ENCODE assay signal across 33 cellular contexts in the genomic region with DNA sequence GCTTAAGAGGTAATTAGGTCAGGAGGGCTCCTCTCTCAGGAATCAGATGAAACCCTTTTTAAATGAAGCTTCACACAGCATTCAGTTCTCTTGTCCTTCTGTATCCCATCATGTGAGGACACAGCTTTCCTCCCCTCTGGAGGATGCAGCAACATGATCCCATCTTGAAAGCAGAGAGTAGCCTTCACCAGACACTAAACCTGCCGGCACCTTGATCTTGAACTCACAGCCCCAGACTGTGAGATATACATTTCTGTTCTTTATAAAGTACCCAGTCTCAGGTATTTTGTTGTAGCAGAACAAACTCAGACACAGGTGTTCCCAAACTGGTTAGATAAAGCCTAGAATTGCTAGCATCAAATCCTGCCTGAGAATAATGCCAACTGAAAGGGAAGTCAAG.
DNase-seq lines count a peak whose midpoint lies in the region; ATAC-seq, FAIRE-seq and TF ChIP-seq lines count a peak whose summit lies in the region.
"Had no signal": no experiment of that assay in that cellular context is flagged by ENCODE, and none has a peak within 500 bp of the region (broad histone marks: within the 10 kb centered on the region; RNA-seq: fewer than 3 reads in every experiment).

No MANE protein-coding gene starts in this region.

- H3K27ac ChIP-seq in GM12878 (ENCODE audit: control insufficient read depth, insufficient read depth) (no peak overlapping the region), endothelial cell of umbilical vein (ENCODE audit: insufficient read depth, low read depth, low read length) (no peak overlapping the region), esophagus muscularis mucosa (replicated peaks in 1 of 4) (no peak overlapping the region)
- H3K27ac ChIP-seq: 22Rv1; A549; BLaER1; BLaER1 treated with 17β-estradiol and CSF1 and Interleukin-3, amounts not matched to agents 10 nM and 100 nM; C4-2B had no signal

- in situ Hi-C loops in GM12878 (cut with MboI), result no loop called here

- H3K79me2 ChIP-seq in GM12878 (ENCODE audit: control insufficient read depth, insufficient read depth, low read length), result no peaks in the 10 kb centered on the region
- no peaks in the 10 kb centered on the region for H3K79me2 ChIP-seq in endothelial cell of umbilical vein (ENCODE audit: control insufficient read depth, insufficient read depth, low read length)

- TF ChIP-seq CTCF in GM12878 (IDR thresholded peaks at IDR 0.05 in 2 of 3, conservative IDR thresholded peaks at IDR 0.05 in 1 of 3; ENCODE audit: control insufficient read depth in 2 of 3, extremely low read depth in 1 of 3, insufficient read depth in 1 of 3, low read depth in 3 of 3, low read length in 3 of 3) (no peak), endothelial cell of umbilical vein (IDR thresholded peaks at IDR 0.05; ENCODE audit: extremely low read depth in 1 of 2, insufficient read depth in 1 of 2, low read depth in 1 of 2, low read length in 2 of 2) (no peak), esophagus muscularis mucosa (IDR thresholded peaks at IDR 0.05) (no peak)

- BruUV-seq in GM12878 (replicated peaks; lab: Mats Ljungman, UMichigan) (no TSS peak), endothelial cell of umbilical vein (replicated peaks; lab: Mats Ljungman, UMichigan) (no TSS peak)

- H3K4me3 ChIP-seq in GM12878 (no peak overlapping the region), endothelial cell of umbilical vein (replicated peaks in 1 of 3; ENCODE audit: insufficient read depth in 1 of 3, low read depth in 1 of 3, low read length in 3 of 3) (no peak overlapping the region), esophagus muscularis mucosa (no peak overlapping the region)
- H3K4me3 ChIP-seq: A549; BLaER1; BLaER1 treated with 17β-estradiol and CSF1 and Interleukin-3, amounts not matched to agents 10 nM and 100 nM had no signal

- FAIRE-seq in GM12878 (lab: Jason Lieb, UNC) (no peak), endothelial cell of umbilical vein (lab: Jason Lieb, UNC) (peak; percentile 56)
- FAIRE-seq: A204.1, A549, D721Med had no signal

- H3K36me3 ChIP-seq in GM12878 (ENCODE audit: control insufficient read depth in 2 of 2, insufficient read depth in 2 of 2, low read length in 1 of 2) (no peaks in the 10 kb centered on the region), endothelial cell of umbilical vein (ENCODE audit: control insufficient read depth in 2 of 2, extremely low read depth in 1 of 2, insufficient read depth in 2 of 2, low read length in 2 of 2) (no peaks in the 10 kb centered on the region), esophagus muscularis mucosa (no peaks in the 10 kb centered on the region)
- H3K36me3 ChIP-seq: BE2C; BLaER1; BLaER1 treated with 17β-estradiol and CSF1 and Interleukin-3, amounts not matched to agents 10 nM and 100 nM had no signal

- H3K27me3 ChIP-seq in GM12878 (replicated peaks in 1 of 2; ENCODE audit: control insufficient read depth in 2 of 2, insufficient read depth in 2 of 2, low read length in 1 of 2) (no peaks in the 10 kb centered on the region), endothelial cell of umbilical vein (ENCODE audit: control insufficient read depth in 2 of 2, insufficient read depth in 2 of 2, low read length in 2 of 2) (no peaks in the 10 kb centered on the region), esophagus muscularis mucosa (no peaks in the 10 kb centered on the region)
- H3K27me3 ChIP-seq: BE2C; BLaER1; BLaER1 treated with 17β-estradiol and CSF1 and Interleukin-3, amounts not matched to agents 10 nM and 100 nM had no signal

- H3K9me3 ChIP-seq in GM12878 (replicated peaks; ENCODE audit: control insufficient read depth, insufficient read depth, low read length), result no peaks in the 10 kb centered on the region
- no peaks in the 10 kb centered on the region for H3K9me3 ChIP-seq in endothelial cell of umbilical vein (replicated peaks; ENCODE audit: control insufficient read depth, insufficient read depth, low read length)
- H3K9me3 ChIP-seq in esophagus muscularis mucosa, result no peaks in the 10 kb centered on the region
- H3K9me3 ChIP-seq: A549; BE2C; BLaER1; BLaER1 treated with 17β-estradiol and CSF1 and Interleukin-3, amounts not matched to agents 10 nM and 100 nM; Caco-2 had no signal

- no peak for DNase-seq in GM12878 (ENCODE audit: low read depth, low spot score)
- DNase-seq in endothelial cell of umbilical vein (ENCODE audit: low read depth, low spot score), result no peak
- peak; percentile 53 for DNase-seq in esophagus muscularis mucosa (ENCODE audit: extremely low spot score)
- no peak for DNase-seq in islet precursor cell
- DNase-seq in activated CD4-positive, CD25-positive, alpha-beta regulatory T cell (lab: John Stamatoyannopoulos, UW), result no peak
- no peak for DNase-seq in NCI-H526 (lab: John Stamatoyannopoulos, UW)
- DNase-seq: 8988T; ACHN; AML-193; BE2C; C1 segment of cervical spinal cord; Caco-2; Calu3; CD4-positive, alpha-beta memory T cell; CD4-positive, alpha-beta T cell; CD4-positive, CD25-positive, alpha-beta regulatory T cell; CD8-positive, alpha-beta memory T cell; CD8-positive, alpha-beta T cell; COR-L47; DMS 273 treated with DMSO at 0.1 percent for 48 hours; DMS153; DMS53; DMS79; DMS79 treated with DMSO at 0.1 percent for 48 hours; DND-41; EL had no signal

- no peaks in the 10 kb centered on the region for H3K9me1 ChIP-seq in endothelial cell of umbilical vein (replicated peaks; ENCODE audit: control insufficient read depth, extremely low read depth, insufficient read depth, low read length)

- RAD21 ChIA-PET in GM12878 (lab: Charles Lee; ENCODE audit: unreplicated experiment), result interaction anchor here (0.9 to 2.2 kb wide), 7 partner anchors 10 to 203 kb away, joined by 3 to 7 read pairs (median 3); a partner anchor contains a TSS

- POLR2A ChIA-PET in GM12878 (lab: Charles Lee) (interaction anchor here (2.4 to 2.6 kb wide), 2 partner anchors 10 to 41 kb away, joined by 7 to 11 read pairs; no protein-coding TSS in a partner anchor), endothelial cell of umbilical vein (lab: Charles Lee) (no interaction called here)

- no peak overlapping the region for H3K4me2 ChIP-seq in GM12878 (ENCODE audit: control insufficient read depth, insufficient read depth)
- H3K4me2 ChIP-seq in endothelial cell of umbilical vein (ENCODE audit: insufficient read depth, low read length), result no peak overlapping the region
- H3K4me2 ChIP-seq: A549; BLaER1; BLaER1 treated with 17β-estradiol and CSF1 and Interleukin-3, amounts not matched to agents 10 nM and 100 nM had no signal

- no peak for ATAC-seq in GM12878
- ATAC-seq: A549; CD8-positive, alpha-beta T cell had no signal

- TF ChIP-seq POLR2A in GM12878 (IDR thresholded peaks at IDR 0.05; ENCODE audit: low read depth, low read length), result no peak
- TF ChIP-seq POLR2A in endothelial cell of umbilical vein (IDR thresholded peaks at IDR 0.05; ENCODE audit: low read depth, low read length), result no peak
- no peak for TF ChIP-seq POLR2A in esophagus muscularis mucosa (IDR thresholded peaks at IDR 0.05; ENCODE audit: low read depth)

- WGBS in GM12878 (ENCODE audit: insufficient coverage, insufficient replicate concordance, low lambda C conversion rate, missing lambda C conversion rate), result 73% methylated on average over 1 of the region's 1 CpG
- WGBS in esophagus muscularis mucosa, result 93% methylated on average over 1 of the region's 1 CpG

- H3K4me1 ChIP-seq in GM12878 (ENCODE audit: control insufficient read depth, insufficient read depth, low read length), result no peaks in the 10 kb centered on the region
- no peaks in the 10 kb centered on the region for H3K4me1 ChIP-seq in endothelial cell of umbilical vein (ENCODE audit: control insufficient read depth, extremely low read depth, insufficient read depth, low read length)
- H3K4me1 ChIP-seq in esophagus muscularis mucosa, result peaks cover 7 to 12% (median 10%) of the 10 kb centered on the region in 4 donors
- H3K4me1 ChIP-seq: BE2C; BLaER1; BLaER1 treated with 17β-estradiol and CSF1 and Interleukin-3, amounts not matched to agents 10 nM and 100 nM; Caco-2 had no signal

- intact Hi-C loops in GM12878 (cut with micrococcal nuclease; ENCODE audit: unreplicated experiment), result no loop called here
- intact Hi-C loops in endothelial cell of umbilical vein (cut with micrococcal nuclease), result no loop called here
- intact Hi-C loops in esophagus muscularis mucosa (cut with DNase I), result no loop called here

- H4K20me1 ChIP-seq in GM12878 (ENCODE audit: control insufficient read depth, insufficient read depth) (no peaks in the 10 kb centered on the region), endothelial cell of umbilical vein (replicated peaks; ENCODE audit: control insufficient read depth, extremely low read depth, insufficient read depth, low read length) (no peaks in the 10 kb centered on the region)
- H4K20me1 ChIP-seq: BLaER1; BLaER1 treated with 17β-estradiol and CSF1 and Interleukin-3, amounts not matched to agents 10 nM and 100 nM had no signal

- H3K9ac ChIP-seq in GM12878 (ENCODE audit: control insufficient read depth, insufficient read depth, low read length), result no peak overlapping the region
- no peak overlapping the region for H3K9ac ChIP-seq in endothelial cell of umbilical vein (replicated peaks; ENCODE audit: extremely low read depth, insufficient read depth, low read length)
- H3K9ac ChIP-seq: BLaER1; BLaER1 treated with 17β-estradiol and CSF1 and Interleukin-3, amounts not matched to agents 10 nM and 100 nM had no signal

- dilution Hi-C loops in endothelial cell of umbilical vein (cut with MboI; ENCODE audit: extremely low pct_ligation_motif_present, low sequenced_read_pairs), result no loop called here

- SMC1A ChIA-PET in GM12878 (lab: Charles Lee; ENCODE audit: uncharacterized antibody, unreplicated experiment), result interaction anchor here (0.8 to 2.6 kb wide), 13 partner anchors 9 to 118 kb away, joined by 3 to 11 read pairs (median 4); a partner anchor contains a TSS

- H2AFZ ChIP-seq in GM12878 (ENCODE audit: control insufficient read depth, low read depth, low read length) (no peak overlapping the region), endothelial cell of umbilical vein (ENCODE audit: low read depth, low read length) (no peak overlapping the region)

- no peak for TF ChIP-seq RAD21 in GM12878 (IDR thresholded peaks at IDR 0.05; ENCODE audit: insufficient read depth, low read depth, low read length)

- CTCF ChIA-PET in GM12878 (lab: Yijun Ruan, JAX) (interaction anchor here (0.7 to 2.0 kb wide), 10 partner anchors 9 to 92 kb away, joined by 3 to 7 read pairs (median 3); no protein-coding TSS in a partner anchor), endothelial cell of umbilical vein (lab: Charles Lee) (interaction anchor here (0.6 to 1.7 kb wide), 2 partner anchors 13 to 31 kb away, joined by 3 read pairs; no protein-coding TSS in a partner anchor)

- TF ChIP-seq EP300 in GM12878 (IDR thresholded peaks at IDR 0.05; ENCODE audit: borderline replicate concordance in 1 of 2, control insufficient read depth in 1 of 2, low read depth in 2 of 2, low read length in 2 of 2) (no peak), esophagus muscularis mucosa (IDR thresholded peaks at IDR 0.05) (no peak)

TF ChIP-seq in GM12878, 131 proteins besides CTCF, POLR2A, EP300 and RAD21 (continues in another document):
- TF ChIP-seq ETV6 (conservative IDR thresholded peaks at IDR 0.05 in 1 of 2, IDR thresholded peaks at IDR 0.05 in 1 of 2; ENCODE audit: borderline replicate concordance in 1 of 2, low read depth in 1 of 2), result peak in 1 of 2 experiments; percentile 53; a peak in 1 of 4 replicates

TF ChIP-seq in endothelial cell of umbilical vein, 7 proteins besides CTCF, POLR2A, EP300 and RAD21 (continues in another document):
- no peak for TF ChIP-seq GATA2 (IDR thresholded peaks at IDR 0.05; ENCODE audit: insufficient read depth, insufficient read length, low read depth, low read length)
- TF ChIP-seq MYC (IDR thresholded peaks at IDR 0.05; ENCODE audit: low read depth, low read length), result no peak
